Comparison of ENCODE assay signal across 1 cellular context in the genomic region with DNA sequence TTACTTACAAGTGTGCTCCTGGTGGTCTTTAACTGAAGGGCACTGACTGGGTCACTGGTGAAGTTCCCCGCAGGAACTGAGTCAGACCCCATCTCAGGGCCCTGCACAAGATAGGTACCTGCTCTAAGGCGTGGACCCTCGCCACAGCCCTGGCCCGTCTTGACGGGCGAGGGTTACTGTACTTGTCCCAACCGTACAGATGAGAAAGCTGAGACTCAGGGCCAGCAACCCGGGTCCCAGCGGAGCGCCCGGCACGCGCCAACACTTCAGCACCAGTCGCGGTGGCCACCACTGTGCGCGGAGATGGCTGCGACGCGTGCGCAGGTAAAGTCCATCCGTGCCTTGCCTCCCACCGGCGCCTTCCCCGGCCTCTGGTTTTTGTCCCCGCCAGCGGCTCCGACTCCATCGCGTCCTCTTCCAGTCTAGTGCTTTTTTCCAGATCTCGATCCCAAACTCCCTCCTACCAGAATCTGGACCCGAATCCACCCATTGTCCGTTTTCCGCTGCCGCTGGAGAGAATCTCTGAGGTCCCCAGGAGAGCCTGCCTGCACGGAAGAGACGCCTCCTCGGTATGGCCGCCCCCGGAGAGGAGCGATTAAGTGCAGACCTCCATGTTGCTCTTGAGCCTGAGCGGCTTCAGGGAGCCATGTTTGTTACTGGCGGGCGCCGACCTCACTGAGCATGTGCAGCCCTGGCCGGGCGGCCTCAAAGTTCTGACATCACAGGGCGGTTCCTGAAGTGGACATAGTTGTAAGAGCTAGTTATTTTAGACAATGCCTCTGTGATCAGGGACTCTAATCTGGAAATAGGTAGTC.
TF ChIP-seq lines count a peak whose summit lies in the region.

No MANE protein-coding gene starts in this region.

TF ChIP-seq in HepG2, 621 proteins besides CTCF, POLR2A, EP300 and RAD21:
- TF ChIP-seq HOXA3 (CRISPR knock-in tag; IDR thresholded peaks at IDR 0.05) (peak; percentile 27; the same call in 1 of the 2 replicates), PHF8 (CRISPR knock-in tag; IDR thresholded peaks at IDR 0.05) (0 out of 2 replicates have a peak, but pooled peaks have one; percentile 21)
TF ChIP-seq in HepG2: peak in this region for 2; not testable (repeated sequence) for 619.
